In genomic region chr17:58156839-58157803, GRCh38 we compare ENCODE assay signal across 8 cellular contexts. TPM values are rescaled to one million over a fixed set of nuclear protein-coding genes. Genes with fewer than 3 reads are reported as not detected.
A peak's percentile ranks its signal among the peaks of the same experiment; 100 is the strongest.
DNase-seq lines count a peak whose midpoint lies in the region; ATAC-seq and TF ChIP-seq lines count a peak whose summit lies in the region.

No MANE protein-coding gene starts in this region.

- H3K4me3 Mint-ChIP-seq in CD4-positive, CD25-positive, alpha-beta regulatory T cell: peak overlapping the region; percentile 93 to 99 (median 96)

- peak; percentile 63 to 64 for ATAC-seq in CD4-positive, CD25-positive, alpha-beta regulatory T cell (ENCODE audit: low read depth in 2 of 2)
- ATAC-seq in Panc1 (peak; percentile 91), HG02885 (IDR thresholded peaks at IDR 0.05; ENCODE audit: poor library complexity, unreplicated experiment) (no peak), HG03457 (IDR thresholded peaks at IDR 0.05; ENCODE audit: unreplicated experiment) (no peak)
- peak; percentile 88 to 90 for ATAC-seq in activated naive CD4-positive, alpha-beta T cell treated with anti-CD3 and anti-CD28 coated beads, Interleukin-2, amount 50 U/mL, for 72 hours

- CTCF ChIA-PET in Panc1 (lab: Charles Lee): no interaction called here
- CTCF ChIA-PET in PC-9 (lab: Charles Lee): no interaction called here

- peak; percentile 19 to 71 (median 42) for DNase-seq in CD4-positive, CD25-positive, alpha-beta regulatory T cell
- DNase-seq in Panc1 (ENCODE audit: low read depth, low spot score) (no peak), PC-9 (no peak)
- peak; percentile 62 to 75 for DNase-seq in activated naive CD4-positive, alpha-beta T cell treated with anti-CD3 and anti-CD28 coated beads, Interleukin-2, amount 50 U/mL, for 72 hours (ENCODE audit: low spot score in 2 of 2)
- DNase-seq in stimulated activated CD4-positive, alpha-beta T cell treated with anti-CD3 and anti-CD28 coated beads, Interleukin-15, amount 100 ng/mL, for 1 hour (ENCODE audit: low read depth in 1 of 2, low spot score in 1 of 2): peak; percentile 6 to 36

- H2AFZ ChIP-seq in PC-9: no peak overlapping the region

- TF ChIP-seq CTCF in Panc1 (IDR thresholded peaks at IDR 0.05) (no peak), PC-9 (conservative IDR thresholded peaks at IDR 0.05) (no peak)

- H3K9ac ChIP-seq in iPS-15b (ENCODE audit: low read depth, low read length): peak overlapping the region; percentile 70

- peaks cover 0 to 9% (median 1%) of the 10 kb centered on the region in 7 donors for H3K9me3 Mint-ChIP-seq in CD4-positive, CD25-positive, alpha-beta regulatory T cell
- peaks cover 0 to 8% of the 10 kb centered on the region in 2 donors for H3K9me3 Mint-ChIP-seq in activated naive CD4-positive, alpha-beta T cell treated with anti-CD3 and anti-CD28 coated beads, Interleukin-2, amount 50 U/mL, for 72 hours

- BruUV-seq in Panc1 (replicated peaks; lab: Mats Ljungman, UMichigan): no TSS peak
- BruUV-seq in PC-9 (replicated peaks; lab: Mats Ljungman, UMichigan): no TSS peak

- H3K4me1 ChIP-seq in CD4-positive, CD25-positive, alpha-beta regulatory T cell (ENCODE audit: control insufficient read depth, insufficient read depth, low read length, poor library complexity, severe bottlenecking): peaks cover 38% of the 10 kb centered on the region
- 0 out of 2 replicates have a peak, but pooled peaks cover 2% of the 10 kb centered on the region for H3K4me1 ChIP-seq in Panc1 (ENCODE audit: control insufficient read depth, insufficient read depth, low read length)
- no peaks in the 10 kb centered on the region for H3K4me1 ChIP-seq in iPS-15b (ENCODE audit: control insufficient read depth, insufficient read depth, low read length)
- no peaks in the 10 kb centered on the region for H3K4me1 ChIP-seq in PC-9 (replicated peaks; ENCODE audit: insufficient read depth)

- POLR2A ChIA-PET in Panc1 (lab: Charles Lee) (no interaction called here), PC-9 (lab: Charles Lee; ENCODE audit: unreplicated experiment) (no interaction called here)

- H3K9me3 ChIP-seq in CD4-positive, CD25-positive, alpha-beta regulatory T cell (ENCODE audit: control insufficient read depth in 2 of 2, low read length in 2 of 2): no peaks in the 10 kb centered on the region
- H3K9me3 ChIP-seq in Panc1 (ENCODE audit: control insufficient read depth, insufficient read depth, low read depth, low read length): no peaks in the 10 kb centered on the region
- H3K9me3 ChIP-seq in iPS-15b (ENCODE audit: control insufficient read depth, insufficient read depth, low read length): no peaks in the 10 kb centered on the region
- no peaks in the 10 kb centered on the region for H3K9me3 ChIP-seq in PC-9 (ENCODE audit: insufficient read depth, low read depth)

- H3K4me2 ChIP-seq in PC-9: no peak overlapping the region

- no peaks in the 10 kb centered on the region for H4K20me1 ChIP-seq in PC-9 (ENCODE audit: insufficient read depth)

- peaks cover 26 to 62% (median 42%) of the 10 kb centered on the region in 4 donors for H3K4me1 Mint-ChIP-seq in CD4-positive, CD25-positive, alpha-beta regulatory T cell

- in situ Hi-C loops in Panc1 (cut with HindIII; ENCODE audit: low pct_unique_long_range_greater_than_20kb, low sequenced_read_pairs): no loop called here

- H3K27me3 ChIP-seq in CD4-positive, CD25-positive, alpha-beta regulatory T cell (ENCODE audit: control insufficient read depth, insufficient read depth, low read length): peaks cover 5% of the 10 kb centered on the region
- H3K27me3 ChIP-seq in Panc1 (ENCODE audit: control insufficient read depth, insufficient read depth, low read length) (peaks cover 63% of the 10 kb centered on the region), iPS-15b (ENCODE audit: control insufficient read depth, insufficient read depth, low read length) (peaks cover 62% of the 10 kb centered on the region), PC-9 (ENCODE audit: insufficient read depth, low read depth) (peaks cover 91% of the 10 kb centered on the region)

- peaks cover 4% of the 10 kb centered on the region for H3K36me3 Mint-ChIP-seq in CD4-positive, CD25-positive, alpha-beta regulatory T cell
- H3K36me3 Mint-ChIP-seq in activated naive CD4-positive, alpha-beta T cell treated with anti-CD3 and anti-CD28 coated beads, Interleukin-2, amount 50 U/mL, for 72 hours: no peaks in the 10 kb centered on the region

- peak overlapping the region; percentile 84 to 96 (median 92) for H3K27ac Mint-ChIP-seq in CD4-positive, CD25-positive, alpha-beta regulatory T cell
- H3K27ac Mint-ChIP-seq in activated naive CD4-positive, alpha-beta T cell treated with anti-CD3 and anti-CD28 coated beads, Interleukin-2, amount 50 U/mL, for 72 hours: peak overlapping the region; percentile 70 to 89

- no peaks in the 10 kb centered on the region for H3K79me2 ChIP-seq in PC-9 (ENCODE audit: low read depth)

- H3K27ac ChIP-seq in CD4-positive, CD25-positive, alpha-beta regulatory T cell (ENCODE audit: insufficient read depth, low read length, poor library complexity, severe bottlenecking): peak overlapping the region; percentile 68
- peak overlapping the region; percentile 23; the same call in 1 of the 2 replicates for H3K27ac ChIP-seq in Panc1 (ENCODE audit: low read length)
- no peak overlapping the region for H3K27ac ChIP-seq in PC-9

- intact Hi-C loops in Panc1 (cut with micrococcal nuclease; ENCODE audit: unreplicated experiment): no loop called here
- intact Hi-C loops in PC-9 (cut with micrococcal nuclease; ENCODE audit: unreplicated experiment): no loop called here

- H3K4me3 ChIP-seq in CD4-positive, CD25-positive, alpha-beta regulatory T cell (ENCODE audit: low read depth, low read length): peak overlapping the region; percentile 78
- H3K4me3 ChIP-seq in Panc1 (ENCODE audit: low read depth in 2 of 2, low read length in 2 of 2) (peak overlapping the region; percentile 45 to 49), iPS-15b (ENCODE audit: low read depth, low read length) (peak overlapping the region; percentile 80), PC-9 (no peak overlapping the region)

- H3K27me3 Mint-ChIP-seq in CD4-positive, CD25-positive, alpha-beta regulatory T cell: peaks cover 40% of the 10 kb centered on the region

- H3K36me3 ChIP-seq in CD4-positive, CD25-positive, alpha-beta regulatory T cell (ENCODE audit: control insufficient read depth, insufficient read depth, low read length): no peaks in the 10 kb centered on the region
- H3K36me3 ChIP-seq in Panc1 (ENCODE audit: control insufficient read depth, insufficient read depth, low read length) (no peaks in the 10 kb centered on the region), iPS-15b (ENCODE audit: control insufficient read depth, insufficient read depth, low read length) (no peaks in the 10 kb centered on the region), PC-9 (ENCODE audit: low read depth) (no peaks in the 10 kb centered on the region)

- no peaks in the 10 kb centered on the region for H3K9me2 ChIP-seq in PC-9 (ENCODE audit: insufficient read depth)

- no peaks in the 10 kb centered on the region for H3F3A ChIP-seq in PC-9 (ENCODE audit: insufficient read depth, low read depth)

RNA-seq across cellular contexts. Expression of gene OR4D1, which starts 8.9 kb away (rescaled TPM):
- 0.42 TPM for total RNA-seq in CD4-positive, CD25-positive, alpha-beta regulatory T cell
- polyA plus RNA-seq in CD4-positive, CD25-positive, alpha-beta regulatory T cell: 1 to 10 TPM in 1 of 4 donors, under 1 TPM in 3; 0.54 to 1.1 (median 0.81) TPM
- 0.05 TPM for total RNA-seq in Panc1 (2021; ENCODE audit: unreplicated experiment)
- 0.08 TPM for polyA plus RNA-seq in Panc1 (2012; ENCODE audit: insufficient read length)
- under 1 TPM; 0.18 to 0.30 TPM for total RNA-seq in activated naive CD4-positive, alpha-beta T cell treated with anti-CD3 and anti-CD28 coated beads, Interleukin-2, amount 50 U/mL, for 72 hours
- not detected in 2 replicates for total RNA-seq in PC-9 (2021)

RNA-seq across cellular contexts. Expression of gene OR4D2, which starts 9.7 kb away (rescaled TPM):
- not detected for total RNA-seq in CD4-positive, CD25-positive, alpha-beta regulatory T cell
- polyA plus RNA-seq in CD4-positive, CD25-positive, alpha-beta regulatory T cell: not detected
- total RNA-seq in Panc1 (2021; ENCODE audit: unreplicated experiment) (not detected), PC-9 (2021) (not detected in 2 replicates)
- polyA plus RNA-seq in Panc1 (2012; ENCODE audit: insufficient read length): not detected
- not detected for total RNA-seq in activated naive CD4-positive, alpha-beta T cell treated with anti-CD3 and anti-CD28 coated beads, Interleukin-2, amount 50 U/mL, for 72 hours

RNA-seq across cellular contexts. Expression of gene EPX, which starts 35.4 kb away (rescaled TPM):
- not detected for total RNA-seq in CD4-positive, CD25-positive, alpha-beta regulatory T cell
- not detected for polyA plus RNA-seq in CD4-positive, CD25-positive, alpha-beta regulatory T cell
- total RNA-seq in Panc1 (2021; ENCODE audit: unreplicated experiment): not detected
- not detected for polyA plus RNA-seq in Panc1 (2012; ENCODE audit: insufficient read length)
- total RNA-seq in activated naive CD4-positive, alpha-beta T cell treated with anti-CD3 and anti-CD28 coated beads, Interleukin-2, amount 50 U/mL, for 72 hours: not detected
- not detected in 2 replicates for total RNA-seq in PC-9 (2021)

Comparison
In these comparisons a context has a peak if more than half of its experiments do, and no peak if none do; other contexts are left out.
1. ATAC-seq: peak in CD4-positive, CD25-positive, alpha-beta regulatory T cell (2 of 2), Panc1 (single experiment) and activated naive CD4-positive, alpha-beta T cell treated with anti-CD3 and anti-CD28 coated beads, Interleukin-2, amount 50 U/mL, for 72 hours (2 of 2); none in HG02885 (single experiment) and HG03457 (single experiment).
2. DNase-seq: peak in CD4-positive, CD25-positive, alpha-beta regulatory T cell (3 of 3), activated naive CD4-positive, alpha-beta T cell treated with anti-CD3 and anti-CD28 coated beads, Interleukin-2, amount 50 U/mL, for 72 hours (2 of 2) and stimulated activated CD4-positive, alpha-beta T cell treated with anti-CD3 and anti-CD28 coated beads, Interleukin-15, amount 100 ng/mL, for 1 hour (2 of 2); none in Panc1 (single experiment) and PC-9 (0 of 2).